7 cellular contexts compared by ENCODE assay signal in the genomic region with DNA sequence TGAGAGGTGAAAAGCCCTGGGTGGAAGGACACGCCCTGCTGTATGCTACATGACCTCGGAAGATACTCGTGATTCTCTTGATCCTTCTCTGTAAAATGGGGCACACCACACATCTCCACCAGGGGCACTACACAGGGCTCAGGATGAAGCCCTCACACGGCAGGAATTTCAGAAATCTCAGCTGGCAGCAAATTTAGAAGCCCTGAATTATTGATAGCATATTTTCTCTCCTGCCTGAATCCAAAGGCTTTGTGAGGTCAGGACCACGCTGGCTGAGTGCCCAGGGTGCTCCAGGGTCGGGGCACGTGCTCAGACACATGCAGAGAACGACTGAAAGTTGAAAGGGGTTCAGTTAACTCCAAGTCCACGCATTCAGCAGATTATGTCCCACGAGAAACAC. TPM values are rescaled to one million over a fixed set of nuclear protein-coding genes. Genes with fewer than 3 reads are reported as not detected.
DNase-seq lines count a peak whose midpoint lies in the region; ATAC-seq and TF ChIP-seq lines count a peak whose summit lies in the region.

No MANE protein-coding gene starts in this region.

- H2BK12ac ChIP-seq in neuronal stem cell (ENCODE audit: low read length), result no peak overlapping the region

- no peaks in the 10 kb centered on the region for H3K36me3 ChIP-seq in neuronal stem cell (replicated peaks in 1 of 2; ENCODE audit: control insufficient read depth in 2 of 2, insufficient read depth in 2 of 2, low read length in 2 of 2)

- H2AK5ac ChIP-seq in neuronal stem cell (ENCODE audit: low read depth, low read length), result no peak overlapping the region

- peak; percentile 68 for TF ChIP-seq CTCF in GM12872 (IDR thresholded peaks at IDR 0.05; ENCODE audit: insufficient read depth, low read depth, low read length)
- peak; percentile 92 for TF ChIP-seq CTCF in fibroblast of the aortic adventitia (IDR thresholded peaks at IDR 0.05; ENCODE audit: insufficient read depth, low read length)
- TF ChIP-seq CTCF in omental fat pad (IDR thresholded peaks at IDR 0.05), result peak in 1 of 3 donors; percentile 18

- H3K4me3 ChIP-seq in fibroblast of the aortic adventitia (ENCODE audit: low read depth, low read length) (no peak overlapping the region), neuronal stem cell (ENCODE audit: low read length in 2 of 2) (no peak overlapping the region)

- no peak overlapping the region for H2BK5ac ChIP-seq in neuronal stem cell (ENCODE audit: low read length)

- H3K79me1 ChIP-seq in neuronal stem cell (ENCODE audit: low read depth, low read length), result no peaks in the 10 kb centered on the region

- WGBS in neuronal stem cell (ENCODE audit: extremely low coverage in 2 of 2, insufficient read length in 2 of 2, insufficient replicate concordance in 1 of 2), 2 donors, result no CpG with 5 or more reads among the region's 10 CpGs

- no peak overlapping the region for H2BK120ac ChIP-seq in neuronal stem cell (ENCODE audit: low read depth, low read length)

- H3K9ac ChIP-seq in neuronal stem cell (ENCODE audit: low read depth, low read length, poor library complexity), result no peak overlapping the region

- H3K4me2 ChIP-seq in neuronal stem cell (ENCODE audit: insufficient read depth, low read length, poor library complexity, severe bottlenecking), result no peak overlapping the region

- no peaks in the 10 kb centered on the region for H3K27me3 ChIP-seq in neuronal stem cell (ENCODE audit: control insufficient read depth in 3 of 3, insufficient read depth in 3 of 3, low read depth in 1 of 3, low read length in 3 of 3)

- H2AFZ ChIP-seq in neuronal stem cell (ENCODE audit: low read length), result no peak overlapping the region

- no peak overlapping the region for H3K23ac ChIP-seq in neuronal stem cell (ENCODE audit: low read depth, low read length, poor library complexity)

- no peak overlapping the region for H3K14ac ChIP-seq in neuronal stem cell (ENCODE audit: low read length)

- no peak overlapping the region for H4K91ac ChIP-seq in neuronal stem cell (ENCODE audit: low read depth, low read length, poor library complexity)

- no peak overlapping the region for H3K18ac ChIP-seq in neuronal stem cell (ENCODE audit: low read length)

- H3K4ac ChIP-seq in neuronal stem cell (ENCODE audit: low read length), result no peak overlapping the region

- H3K27ac ChIP-seq in neuronal stem cell (replicated peaks; ENCODE audit: low read length), result no peak overlapping the region

- peak; percentile 46 for ATAC-seq in HG02798 (IDR thresholded peaks at IDR 0.05; ENCODE audit: poor library complexity, unreplicated experiment)
- ATAC-seq in omental fat pad (ENCODE audit: low FRiP score), result peak; percentile 91

- H3K4me1 ChIP-seq in neuronal stem cell (ENCODE audit: control insufficient read depth in 2 of 2, insufficient read depth in 1 of 2, low read depth in 1 of 2, low read length in 2 of 2), result peaks cover 0 to 2% of the 10 kb centered on the region in 2 donors

- peak; percentile 13 for DNase-seq in NCI-H748 treated with DMSO at 0.1 percent for 48 hours (lab: John Stamatoyannopoulos, UW)
- peak; percentile 21 for DNase-seq in activated T-cell treated with anti-CD3 and anti-CD28 coated beads for 48 hours (ENCODE audit: low read depth)
- peak; percentile 97 for DNase-seq in fibroblast of the aortic adventitia (ENCODE audit: low read depth)
- DNase-seq in omental fat pad (ENCODE audit: low spot score), result peak; percentile 41
- no peak for DNase-seq in neuronal stem cell (ENCODE audit: low spot score)

- no peak overlapping the region for H2BK15ac ChIP-seq in neuronal stem cell (ENCODE audit: low read length)

- H4K8ac ChIP-seq in neuronal stem cell (ENCODE audit: low read depth, low read length), result no peak overlapping the region

- H3K9me3 ChIP-seq in neuronal stem cell (replicated peaks in 1 of 2; ENCODE audit: control insufficient read depth in 2 of 2, insufficient read depth in 1 of 2, low read depth in 1 of 2, low read length in 2 of 2), result no peaks in the 10 kb centered on the region

RNA-seq across cellular contexts. Expression of a gene that starts 42.1 kb away (rescaled TPM):
- under 0.01 TPM in 1 of 2 replicates, not detected in the other for total RNA-seq in fibroblast of the aortic adventitia (ENCODE audit: low replicate concordance)
- 1 to 10 TPM in 1 of 4 donors, under 1 TPM in 1, not detected in 2; 0.09 to 2.0 TPM for total RNA-seq in omental fat pad
- polyA plus RNA-seq in neuronal stem cell (2013, experiment 1 of 2), result not detected
- not detected for polyA plus RNA-seq in neuronal stem cell (2013, experiment 2 of 2)
